22 cellular contexts compared by ENCODE assay signal in the genomic region with DNA sequence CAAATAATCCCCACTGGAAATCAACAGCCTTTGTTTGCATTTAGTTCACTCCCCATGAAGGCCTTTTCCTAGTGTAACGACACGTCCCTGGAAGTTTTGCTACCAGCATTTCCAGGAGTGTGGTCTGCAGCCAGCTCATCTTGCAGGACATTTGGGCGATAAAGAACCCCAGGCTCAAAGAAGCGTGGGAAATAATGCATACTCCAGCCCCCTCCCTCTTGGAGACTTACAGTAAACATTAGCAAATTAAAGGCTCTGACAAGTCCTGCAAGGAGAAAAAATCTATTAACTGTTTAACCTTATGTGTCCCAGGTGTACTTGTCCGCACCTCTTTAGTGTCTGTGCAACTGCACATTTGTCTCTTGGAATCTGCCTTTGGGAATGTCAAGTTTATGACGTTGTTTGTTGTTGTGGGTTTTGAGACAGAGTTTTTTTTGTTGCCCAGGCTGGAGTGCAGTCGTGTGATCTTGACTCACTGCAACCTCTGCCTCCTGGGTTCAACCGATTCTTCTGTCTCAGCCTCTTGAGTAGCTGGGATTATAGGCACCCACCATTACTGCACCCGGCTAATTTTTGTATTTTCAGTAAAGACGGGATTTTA.
DNase-seq lines count a peak whose midpoint lies in the region; ATAC-seq, FAIRE-seq and TF ChIP-seq lines count a peak whose summit lies in the region.
"Had no signal": no experiment of that assay in that cellular context is flagged by ENCODE, and none has a peak within 500 bp of the region (broad histone marks: within the 10 kb centered on the region; RNA-seq: fewer than 3 reads in every experiment).

No MANE protein-coding gene starts in this region.

- H2BK5ac ChIP-seq in IMR-90 (ENCODE audit: low read depth, low read length, poor library complexity, severe bottlenecking), result peak overlapping the region; percentile 34

- H3K9me3 ChIP-seq in IMR-90 (ENCODE audit: control insufficient read depth, insufficient read depth, low read length), result peaks cover 12% of the 10 kb centered on the region
- peaks cover 0 to 10% (median 3%) of the 10 kb centered on the region in 4 donors for H3K9me3 ChIP-seq in esophagus muscularis mucosa
- H3K9me3 ChIP-seq in neural progenitor cell (ENCODE audit: low read depth), result no peaks in the 10 kb centered on the region
- H3K9me3 ChIP-seq in upper lobe of right lung, result no peaks in the 10 kb centered on the region

- ATAC-seq in IMR-90 (ENCODE audit: low read depth), result no peak
- peak; percentile 30 for ATAC-seq in upper lobe of right lung
- no peak for ATAC-seq in HG03025 (IDR thresholded peaks at IDR 0.05; ENCODE audit: low FRiP score, unreplicated experiment)
- ATAC-seq: CD8-positive, alpha-beta T cell; SK-N-SH treated with all-trans-retinoic acid at 6 μM for 48 hours had no signal

- peak overlapping the region; percentile 62; the same call in 1 of the 2 replicates for H3K14ac ChIP-seq in IMR-90 (replicated peaks; ENCODE audit: low read depth, low read length)

- H3K9me1 ChIP-seq in IMR-90 (ENCODE audit: insufficient read depth, low read length), result peaks cover 25% of the 10 kb centered on the region

- no peak overlapping the region for H3K9ac ChIP-seq in IMR-90 (ENCODE audit: low read depth, low read length)
- H3K9ac ChIP-seq in neural progenitor cell, result no peak overlapping the region
- H3K9ac ChIP-seq: BLaER1 treated with 17β-estradiol and CSF1 and Interleukin-3, amounts not matched to agents 10 nM and 100 nM had no signal

- H3F3A ChIP-seq in neural progenitor cell (ENCODE audit: low read depth), result peaks cover 9% of the 10 kb centered on the region

- H3K79me2 ChIP-seq in neural progenitor cell (ENCODE audit: low read depth), result no peaks in the 10 kb centered on the region

- intact Hi-C loops in IMR-90 (cut with micrococcal nuclease), result no loop called here
- intact Hi-C loops in esophagus muscularis mucosa (cut with DNase I), result no loop called here
- intact Hi-C loops in upper lobe of right lung (cut with DNase I), result no loop called here

- H3K4me2 ChIP-seq in IMR-90 (ENCODE audit: low read depth, low read length), result no peak overlapping the region
- H3K4me2 ChIP-seq in neural progenitor cell, result no peak overlapping the region
- H3K4me2 ChIP-seq: BLaER1 treated with 17β-estradiol and CSF1 and Interleukin-3, amounts not matched to agents 10 nM and 100 nM had no signal

- in situ Hi-C loops in IMR-90 (cut with MboI; ENCODE audit: low sequenced_read_pairs), result no loop called here

- POLR2A ChIA-PET in IMR-90 (lab: Charles Lee; ENCODE audit: unreplicated experiment), result no interaction called here

- no peak for TF ChIP-seq EP300 in esophagus muscularis mucosa (IDR thresholded peaks at IDR 0.05)

- FAIRE-seq in urothelium cell line (lab: Jason Lieb, UNC), result no peak
- FAIRE-seq: GM12891, GM18507, H1 had no signal

- H3K27ac ChIP-seq in IMR-90 (ENCODE audit: insufficient read depth, low read length) (no peak overlapping the region; the same call in 1 of the 2 replicates), esophagus muscularis mucosa (replicated peaks in 1 of 4) (peak overlapping the region; percentile 87 to 90 (median 88)), neural progenitor cell (no peak overlapping the region), upper lobe of right lung (no peak overlapping the region)
- H3K27ac ChIP-seq: BLaER1 treated with 17β-estradiol and CSF1 and Interleukin-3, amounts not matched to agents 10 nM and 100 nM had no signal

- peaks cover 23% of the 10 kb centered on the region for H3K36me3 Mint-ChIP-seq in neural progenitor cell

- H3K4me3 ChIP-seq in IMR-90 (ENCODE audit: insufficient read depth, low read depth, low read length), result no peak overlapping the region
- no peak overlapping the region for H3K4me3 ChIP-seq in esophagus muscularis mucosa
- no peak overlapping the region for H3K4me3 ChIP-seq in neural progenitor cell
- no peak overlapping the region for H3K4me3 ChIP-seq in upper lobe of right lung
- H3K4me3 ChIP-seq: BLaER1 treated with 17β-estradiol and CSF1 and Interleukin-3, amounts not matched to agents 10 nM and 100 nM had no signal

- no peak overlapping the region for H3K56ac ChIP-seq in IMR-90 (ENCODE audit: extremely low read depth, insufficient read depth, low read length)

- peaks cover 2% of the 10 kb centered on the region for H3K9me3 Mint-ChIP-seq in neural progenitor cell
- H3K9me3 Mint-ChIP-seq: CD8-positive, alpha-beta T cell had no signal

- no peak overlapping the region for H2BK120ac ChIP-seq in IMR-90 (ENCODE audit: low read depth, low read length)

- TF ChIP-seq CTCF in IMR-90 (conservative IDR thresholded peaks at IDR 0.05; ENCODE audit: low read depth, low read length) (no peak), esophagus muscularis mucosa (IDR thresholded peaks at IDR 0.05) (no peak), neural progenitor cell (IDR thresholded peaks at IDR 0.05) (no peak), upper lobe of right lung (IDR thresholded peaks at IDR 0.05) (no peak)

- peaks cover 2% of the 10 kb centered on the region for H3K27me3 Mint-ChIP-seq in neural progenitor cell (ENCODE audit: insufficient read depth, low read depth)

- no peak overlapping the region for H3K23ac ChIP-seq in IMR-90 (ENCODE audit: low read depth, low read length)

- H3K4me1 Mint-ChIP-seq in neural progenitor cell, result peaks cover 3% of the 10 kb centered on the region

- H3K79me1 ChIP-seq in IMR-90 (ENCODE audit: low read depth in 1 of 2, low read length in 2 of 2), result peaks cover 43 to 77% of the 10 kb centered on the region in 2 experiments

- no peak overlapping the region for H3K27ac Mint-ChIP-seq in neural progenitor cell
- H3K27ac Mint-ChIP-seq: CD8-positive, alpha-beta T cell had no signal

- CTCF ChIA-PET in IMR-90 (lab: Yijun Ruan, JAX), result interaction anchor here (0.9 kb wide), 1 partner anchor 192 kb away, joined by 3 read pairs; a partner anchor contains a TSS

- dilution Hi-C loops in IMR-90 (cut with HindIII; ENCODE audit: low sequenced_read_pairs, unreplicated experiment), result no loop called here

- peaks cover 19% of the 10 kb centered on the region; the same call in 1 of the 2 replicates for H4K20me1 ChIP-seq in IMR-90 (ENCODE audit: insufficient read depth, low read length)
- peaks cover 10% of the 10 kb centered on the region for H4K20me1 ChIP-seq in neural progenitor cell (ENCODE audit: low read depth)

- no peak overlapping the region for H2BK20ac ChIP-seq in IMR-90 (ENCODE audit: low read depth, low read length)

- TF ChIP-seq POLR2A in IMR-90 (IDR thresholded peaks at IDR 0.05; ENCODE audit: low read depth, low read length) (no peak), esophagus muscularis mucosa (IDR thresholded peaks at IDR 0.05; ENCODE audit: low read depth) (no peak)

- WGBS in IMR-90 (ENCODE audit: extremely low coverage in 2 of 2, insufficient read length in 1 of 2), 2 experiments, result 76% methylated on average over 4 of the region's 10 CpGs; no CpG with 5 or more reads in 1 of the 2 experiments
- WGBS in esophagus muscularis mucosa, result 77% methylated on average over 10 of the region's 10 CpGs

- peak overlapping the region in 1 of 2 experiments; percentile 38; a peak in 1 of 4 replicates for H4K8ac ChIP-seq in IMR-90 (ENCODE audit: low read depth in 2 of 2, low read length in 2 of 2)

- no peak overlapping the region; the same call in 2 of the 3 replicates for H2BK15ac ChIP-seq in IMR-90 (ENCODE audit: low read depth, low read length)

- DNase-seq in IMR-90, result no peak
- DNase-seq in esophagus muscularis mucosa (ENCODE audit: extremely low spot score), result no peak
- DNase-seq in neural progenitor cell (ENCODE audit: low spot score), result peak; percentile 35
- no peak for DNase-seq in upper lobe of right lung
- DNase-seq in globus pallidus (ENCODE audit: low spot score), result no peak
- no peak for DNase-seq in urothelium cell line (ENCODE audit: low spot score)
- DNase-seq: CD8-positive, alpha-beta T cell; DMS53; EL; KG1; NCI-H1105 treated with DMSO at 0.1 percent for 48 hours; NCI-H1694 treated with DMSO at 0.1 percent for 48 hours; NCI-H510A treated with DMSO at 0.1 percent for 48 hours; NCI-H774; OCI-M1; SHP77 had no signal

- peaks cover 87% of the 10 kb centered on the region for H3K36me3 ChIP-seq in IMR-90 (ENCODE audit: control insufficient read depth, insufficient read depth, low read length)
- H3K36me3 ChIP-seq in esophagus muscularis mucosa, result peaks cover 36 to 89% (median 81%) of the 10 kb centered on the region in 4 donors
- H3K36me3 ChIP-seq in neural progenitor cell, result peaks cover 7% of the 10 kb centered on the region
- peaks cover 73% of the 10 kb centered on the region for H3K36me3 ChIP-seq in upper lobe of right lung

- 0 out of 2 replicates have a peak overlapping the region, but pooled peaks have one; percentile 30 for H2AK5ac ChIP-seq in IMR-90 (ENCODE audit: low read depth, low read length)

- no peak overlapping the region; the same call in 1 of the 2 replicates for H3K4ac ChIP-seq in IMR-90 (ENCODE audit: low read depth, low read length)

- peaks cover 12% of the 10 kb centered on the region for H3K4me1 ChIP-seq in IMR-90 (ENCODE audit: control insufficient read depth, insufficient read depth, low read length)
- peaks cover 2 to 69% (median 57%) of the 10 kb centered on the region in 4 donors for H3K4me1 ChIP-seq in esophagus muscularis mucosa
- peaks cover 5% of the 10 kb centered on the region for H3K4me1 ChIP-seq in neural progenitor cell
- peaks cover 3% of the 10 kb centered on the region for H3K4me1 ChIP-seq in upper lobe of right lung

- BruUV-seq in IMR-90 (replicated peaks; lab: Mats Ljungman, UMichigan), result no TSS peak

- H3K18ac ChIP-seq in IMR-90 (ENCODE audit: low read depth, low read length), result peak overlapping the region; percentile 51; the same call in 1 of the 2 replicates

- peak overlapping the region; percentile 50 for H2AK9ac ChIP-seq in IMR-90 (replicated peaks; ENCODE audit: low read depth, low read length, poor library complexity)

- no peaks in the 10 kb centered on the region for H3K27me3 ChIP-seq in IMR-90 (ENCODE audit: control insufficient read depth, insufficient read depth, low read length)
- H3K27me3 ChIP-seq in esophagus muscularis mucosa, result no peaks in the 10 kb centered on the region
- no peaks in the 10 kb centered on the region for H3K27me3 ChIP-seq in neural progenitor cell
- no peaks in the 10 kb centered on the region for H3K27me3 ChIP-seq in upper lobe of right lung
- H3K27me3 ChIP-seq: BLaER1 treated with 17β-estradiol and CSF1 and Interleukin-3, amounts not matched to agents 10 nM and 100 nM had no signal

- TF ChIP-seq RAD21 in IMR-90 (IDR thresholded peaks at IDR 0.05; ENCODE audit: low read length), result no peak

- H3K4me3 Mint-ChIP-seq in neural progenitor cell, result no peak overlapping the region
- H3K4me3 Mint-ChIP-seq: CD8-positive, alpha-beta T cell had no signal

- no peak overlapping the region for H2AFZ ChIP-seq in IMR-90 (replicated peaks; ENCODE audit: low read length, poor library complexity)
- no peak overlapping the region for H2AFZ ChIP-seq in neural progenitor cell (replicated peaks)

- peak overlapping the region; percentile 32; the same call in 1 of the 2 replicates for H4K91ac ChIP-seq in IMR-90 (ENCODE audit: insufficient read depth, low read depth, low read length)

- no peak overlapping the region for H4K5ac ChIP-seq in IMR-90 (ENCODE audit: low read depth, low read length)

Comparison
In these comparisons a context has a peak if more than half of its experiments do, and no peak if none do; other contexts are left out.
1. H3K27ac ChIP-seq: peak in esophagus muscularis mucosa (4 of 4); none in IMR-90 (single experiment), neural progenitor cell (single experiment) and upper lobe of right lung (single experiment).